Comparison of ENCODE assay signal across 13 cellular contexts in the genomic region with DNA sequence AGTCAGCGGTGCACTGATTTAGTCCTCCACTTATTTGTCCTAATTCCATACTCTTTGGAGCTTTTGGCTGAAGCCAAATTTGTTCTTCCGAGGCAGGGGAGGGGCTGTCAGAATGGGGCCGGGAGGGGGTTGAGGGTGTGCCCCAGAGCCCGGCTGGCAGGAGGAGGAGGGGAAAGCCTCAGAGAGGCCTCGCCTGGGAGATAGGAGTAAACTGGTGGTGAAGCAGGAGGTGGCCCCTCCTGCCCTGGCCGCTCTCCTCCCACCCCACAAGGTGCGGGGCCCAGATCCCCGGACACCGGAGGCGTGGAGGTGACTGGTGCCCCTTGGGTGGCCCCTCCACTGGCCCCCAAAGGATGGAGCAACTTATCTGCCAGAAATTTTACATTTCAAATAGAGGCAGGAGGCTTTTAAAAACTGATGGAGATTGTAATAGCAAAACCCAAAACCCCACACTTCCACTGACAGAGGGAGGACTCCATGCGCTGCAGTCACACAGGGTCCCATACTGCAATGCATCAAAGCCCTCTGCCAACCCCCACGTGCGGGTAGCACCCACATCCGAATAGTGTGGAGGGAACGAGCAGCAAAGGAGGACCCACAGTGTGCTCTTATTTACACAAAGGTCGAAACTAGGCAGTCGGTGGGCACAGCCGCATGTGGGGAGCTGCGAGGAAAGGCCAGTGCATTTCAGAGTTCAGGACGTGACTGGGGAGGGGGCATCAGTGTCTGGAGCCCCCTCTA.
"Had no signal": no experiment of that assay in that cellular context is flagged by ENCODE, and none has a peak within 500 bp of the region (broad histone marks: within the 10 kb centered on the region; RNA-seq: fewer than 3 reads in every experiment).

No MANE protein-coding gene starts in this region.

- H3K36me3 ChIP-seq: colonic mucosa, left ventricle myocardium inferior, thyroid gland had no signal

- DNase-seq: activated CD4-positive, alpha-beta memory T cell treated with anti-CD3 and anti-CD28 coated beads, Interleukin-2, amount 10 ng/mL, durations not matched to agents 7 days and 5 days; activated CD4-positive, alpha-beta T cell treated with anti-CD3 and anti-CD28 coated beads for 36 hours; activated gamma-delta T cell; activated T-cell treated with anti-CD3 and anti-CD28 coated beads, Interleukin-2, amount 50 U/mL, for 48 hours; colonic mucosa; effector memory CD4-positive, alpha-beta T cell; left ventricle myocardium inferior; T-cell; T1000; thyroid gland had no signal

- H3K27ac ChIP-seq: colonic mucosa, epithelial cell of prostate, left ventricle myocardium inferior, thyroid gland had no signal

- H3K9me3 Mint-ChIP-seq: activated CD4-positive, alpha-beta memory T cell treated with anti-CD3 and anti-CD28 coated beads, Interleukin-2, amount 10 ng/mL, durations not matched to agents 7 days and 5 days; nephron; T-cell had no signal

- H3K27ac Mint-ChIP-seq: activated CD4-positive, alpha-beta memory T cell treated with anti-CD3 and anti-CD28 coated beads, Interleukin-2, amount 10 ng/mL, durations not matched to agents 7 days and 5 days; activated CD4-positive, alpha-beta T cell treated with anti-CD3 and anti-CD28 coated beads for 36 hours; activated naive CD8-positive, alpha-beta T cell; nephron; T-cell had no signal

- H3K27me3 ChIP-seq: colonic mucosa, thyroid gland had no signal

- H3K9me3 ChIP-seq: colonic mucosa, left ventricle myocardium inferior, thyroid gland had no signal

- ATAC-seq: activated CD4-positive, alpha-beta T cell treated with anti-CD3 and anti-CD28 coated beads for 36 hours; T-cell had no signal

- H3K4me1 ChIP-seq: colonic mucosa had no signal

- H3K4me3 ChIP-seq: colonic mucosa, left ventricle myocardium inferior, thyroid gland had no signal

- H3K4me3 Mint-ChIP-seq: activated CD4-positive, alpha-beta memory T cell treated with anti-CD3 and anti-CD28 coated beads, Interleukin-2, amount 10 ng/mL, durations not matched to agents 7 days and 5 days; activated CD4-positive, alpha-beta T cell treated with anti-CD3 and anti-CD28 coated beads for 36 hours; activated naive CD8-positive, alpha-beta T cell; nephron; T-cell had no signal

- H3K36me3 Mint-ChIP-seq: activated naive CD8-positive, alpha-beta T cell; T-cell had no signal
